In the genomic region with DNA sequence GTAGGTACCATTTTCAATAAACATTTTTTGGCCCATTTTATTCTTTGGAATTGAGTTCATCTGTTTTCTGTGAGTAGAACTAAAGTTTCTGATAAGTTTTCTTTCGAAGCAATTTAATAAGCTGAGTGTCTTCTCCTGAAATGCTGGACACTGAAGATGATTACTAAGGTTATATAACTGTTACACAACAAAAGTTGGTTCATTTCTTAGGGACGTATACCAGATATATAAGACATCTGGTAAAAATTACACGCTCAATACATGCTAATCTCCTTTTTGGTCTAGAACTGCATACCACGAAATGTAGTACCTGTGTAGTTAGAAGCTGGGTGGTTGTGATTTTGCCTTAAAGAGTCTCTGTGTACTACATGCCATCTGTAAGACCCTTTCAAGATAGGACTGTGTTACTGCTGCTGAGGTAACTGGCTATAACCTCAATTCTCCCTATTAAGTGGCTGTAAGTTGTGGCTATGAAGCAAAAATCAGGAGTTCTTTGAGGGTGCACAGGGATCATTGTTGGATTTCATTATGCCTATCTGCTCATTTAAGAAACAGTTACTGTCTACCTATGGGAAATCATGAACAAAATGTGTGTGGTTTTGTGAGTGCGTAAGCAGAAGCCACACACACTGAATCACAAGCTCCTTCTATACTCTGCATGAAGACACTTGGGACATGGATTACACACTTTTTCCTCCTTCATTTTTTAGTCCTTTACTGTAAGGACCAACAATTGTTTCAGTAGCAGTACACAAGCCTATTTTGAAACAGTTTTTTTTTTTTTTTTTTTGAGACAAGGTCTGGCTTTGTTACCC, we compare ENCODE assay signal across 1 cellular context.
TF ChIP-seq lines count a peak whose summit lies in the region.

No MANE protein-coding gene starts in this region.

TF ChIP-seq in H1, 55 proteins besides CTCF, POLR2A, EP300 and RAD21:
- no peak for TF ChIP-seq E2F6 (IDR thresholded peaks at IDR 0.05)
- TF ChIP-seq ATF2 (IDR thresholded peaks at IDR 0.05; ENCODE audit: low read length): no peak
- no peak for TF ChIP-seq POU5F1 (IDR thresholded peaks at IDR 0.05; ENCODE audit: low read depth, low read length)
- TF ChIP-seq NRF1 (IDR thresholded peaks at IDR 0.05; ENCODE audit: low read depth, low read length): no peak
- TF ChIP-seq KDM1A (IDR thresholded peaks at IDR 0.05; ENCODE audit: borderline replicate concordance, low read length): no peak
- TF ChIP-seq USF2 (IDR thresholded peaks at IDR 0.05; ENCODE audit: low read length): no peak
- no peak for TF ChIP-seq BRCA1 (IDR thresholded peaks at IDR 0.05; ENCODE audit: low read depth, low read length)
- no peak for TF ChIP-seq TAF7 (optimal IDR thresholded peaks at IDR 0.05; ENCODE audit: borderline replicate concordance, low read depth, low read length)
- TF ChIP-seq RXRA (IDR thresholded peaks at IDR 0.05; ENCODE audit: insufficient read depth, low read depth, low read length): no peak
- no peak for TF ChIP-seq JUND (IDR thresholded peaks at IDR 0.05; ENCODE audit: low read length)
